Comparison of ENCODE assay signal across 10 cellular contexts in the genomic region with DNA sequence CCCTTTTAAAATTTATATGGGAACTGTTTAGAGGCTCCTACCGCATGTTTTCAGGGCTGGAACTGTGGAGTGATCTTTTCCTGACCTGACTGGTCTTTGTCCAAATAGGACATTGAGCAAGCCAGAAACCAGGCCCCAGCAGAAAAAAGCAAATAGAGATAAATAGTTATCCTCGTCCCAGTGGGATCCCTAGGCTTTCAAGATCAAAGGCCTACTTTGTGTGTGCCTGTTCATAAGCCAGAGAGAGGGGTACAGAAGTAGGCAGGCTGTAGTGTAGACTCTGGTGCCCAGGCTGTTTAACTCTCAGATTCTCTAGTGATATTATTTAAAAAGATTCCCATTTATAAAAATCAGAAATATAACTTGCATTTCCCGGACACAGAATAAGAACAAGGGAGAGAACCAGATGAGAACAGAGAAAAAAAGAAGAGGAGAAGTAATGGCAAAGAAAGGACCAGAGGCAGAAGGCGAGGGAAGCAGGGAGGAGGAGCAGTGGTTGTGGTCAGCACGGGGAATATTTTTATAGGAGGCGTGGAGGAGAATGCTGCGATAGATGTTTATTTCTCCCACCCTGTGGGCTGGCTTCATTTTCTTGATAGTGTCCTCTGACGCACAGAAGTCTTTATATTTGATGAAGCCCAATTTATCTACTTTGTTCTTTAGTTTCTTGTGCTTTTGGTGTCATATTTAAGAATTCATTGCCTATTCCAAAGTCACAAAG.
DNase-seq lines count a peak whose midpoint lies in the region; ATAC-seq and TF ChIP-seq lines count a peak whose summit lies in the region.
"Had no signal": no experiment of that assay in that cellular context is flagged by ENCODE, and none has a peak within 500 bp of the region (broad histone marks: within the 10 kb centered on the region; RNA-seq: fewer than 3 reads in every experiment).

No MANE protein-coding gene starts in this region.

- H3K27me3 ChIP-seq in esophagus (ENCODE audit: control insufficient read depth in 1 of 2, insufficient read depth in 2 of 2, low read length in 2 of 2) (no peaks in the 10 kb centered on the region), tibial artery (no peaks in the 10 kb centered on the region)

- H3K36me3 ChIP-seq in esophagus (ENCODE audit: control insufficient read depth in 2 of 2, insufficient read depth in 2 of 2, low read length in 1 of 2) (no peaks in the 10 kb centered on the region), tibial artery (no peaks in the 10 kb centered on the region)

- no peaks in the 10 kb centered on the region for H3K9me3 ChIP-seq in esophagus (ENCODE audit: control insufficient read depth in 2 of 2, insufficient read depth in 1 of 2, low read depth in 1 of 2, low read length in 1 of 2)
- H3K9me3 ChIP-seq in tibial artery = no peaks in the 10 kb centered on the region

- H3K27ac ChIP-seq in esophagus (ENCODE audit: low read depth in 2 of 2, low read length in 1 of 2) = peak overlapping the region; percentile 31 to 52
- H3K27ac ChIP-seq in tibial artery = peak overlapping the region; percentile 72 to 76

- H3K4me3 ChIP-seq in esophagus (ENCODE audit: low read depth in 1 of 2, low read length in 2 of 2) (no peak overlapping the region), tibial artery (no peak overlapping the region)

- 62 to 66% methylated on average over 8 of the region's 8 CpGs for WGBS in esophagus, 2 donors

- peak; percentile 79 for DNase-seq in M059J (ENCODE audit: low read depth)
- DNase-seq in mucosa of gallbladder (ENCODE audit: low spot score) = peak; percentile 35
- DNase-seq in tibial artery = peak in 1 of 2 donors; percentile 48
- no peak for DNase-seq in posterior cingulate gyrus
- DNase-seq in NOMO-1 treated with dmso at 0.1 percent for 144 hours (lab: John Stamatoyannopoulos, UW; ENCODE audit: unreplicated experiment) = no peak
- DNase-seq in iPS-NIHi11 (ENCODE audit: low spot score) = no peak
- DNase-seq: activated naive CD4-positive, alpha-beta T cell; MV-4-11 had no signal

- no peak for ATAC-seq in GM18861 (IDR thresholded peaks at IDR 0.05; ENCODE audit: unreplicated experiment)

- peaks cover 0 to 2% of the 10 kb centered on the region in 2 donors for H3K4me1 ChIP-seq in esophagus (ENCODE audit: control insufficient read depth in 2 of 2, insufficient read depth in 2 of 2, low read length in 1 of 2)
- peaks cover 0 to 68% (median 33%) of the 10 kb centered on the region in 4 donors for H3K4me1 ChIP-seq in tibial artery

- intact Hi-C loops in tibial artery (cut with DNase I; ENCODE audit: low total_unique reads) (no loop called here), posterior cingulate gyrus (cut with DNase I) (no loop called here)

- TF ChIP-seq CTCF in tibial artery (IDR thresholded peaks at IDR 0.05) = no peak

Comparison
In these comparisons a context has a peak if more than half of its experiments do, and no peak if none do; other contexts are left out.
1. DNase-seq: peak in M059J (single experiment) and mucosa of gallbladder (single experiment); none in posterior cingulate gyrus (0 of 10), NOMO-1 treated with dmso at 0.1 percent for 144 hours (single experiment) and iPS-NIHi11 (single experiment).